In genomic region chr5:145340099-145340498, GRCh38 we compare ENCODE assay signal across 23 cellular contexts.
"Had no signal": no experiment of that assay in that cellular context is flagged by ENCODE, and none has a peak within 500 bp of the region (broad histone marks: within the 10 kb centered on the region; RNA-seq: fewer than 3 reads in every experiment).

No MANE protein-coding gene starts in this region.

- FAIRE-seq: endothelial cell of umbilical vein, islet of Langerhans had no signal

- DNase-seq: dermis blood vessel endothelial cell; effector memory CD4-positive, alpha-beta T cell; foreskin keratinocyte; heart left ventricle; left colon; mucosa of descending colon; naive B cell; psoas muscle; right cardiac atrium; sigmoid colon; stimulated activated CD4-positive, alpha-beta T cell treated with anti-CD3 and anti-CD28 coated beads, Interleukin-2, amount 100 ng/mL, for 24 hours; stimulated activated CD4-positive, alpha-beta T cell treated with anti-CD3 and anti-CD28 coated beads, Interleukin-4, amount 100 ng/mL, for 24 hours; stimulated activated naive CD8-positive, alpha-beta T cell treated with anti-CD3 and anti-CD28 coated beads, Interleukin-15, Interleukin-2, amounts not matched to agents 100 U/mL and 50 U/mL, for 24 hours; substantia nigra; testis; tibial artery had no signal

- H3K27me3 ChIP-seq: esophagus muscularis mucosa, foreskin keratinocyte, gastroesophageal sphincter, heart left ventricle, hepatocyte, sigmoid colon, testis, tibial artery had no signal

- H3K4me3 ChIP-seq: coronary artery, esophagus muscularis mucosa, gastroesophageal sphincter, heart left ventricle, hepatocyte, mucosa of descending colon, psoas muscle, sigmoid colon, testis, tibial artery had no signal

- H3K27ac ChIP-seq: coronary artery, esophagus muscularis mucosa, foreskin keratinocyte, gastroesophageal sphincter, heart left ventricle, hepatocyte, psoas muscle, sigmoid colon, testis, tibial artery had no signal

- H3K4me1 ChIP-seq: esophagus muscularis mucosa, gastroesophageal sphincter, heart left ventricle, psoas muscle, sigmoid colon, testis had no signal

- H2AFZ ChIP-seq: hepatocyte had no signal

- ATAC-seq: foreskin keratinocyte; gastroesophageal sphincter; heart left ventricle; left colon; mucosa of descending colon; psoas muscle; right cardiac atrium; stimulated activated memory B cell treated with anti-CD40 and anti-IgM and Interleukin-4, amounts not matched to agents 10 μg/mL and 1 μg/mL and 100 μg/mL, for 72 hours; stimulated activated naive CD8-positive, alpha-beta T cell treated with anti-CD3 and anti-CD28 coated beads, Interleukin-15, Interleukin-2, amounts not matched to agents 100 U/mL and 50 U/mL, for 24 hours had no signal

- H3K36me3 ChIP-seq: esophagus muscularis mucosa, gastroesophageal sphincter, heart left ventricle, sigmoid colon, tibial artery had no signal

- H3K4me2 ChIP-seq: hepatocyte had no signal

- H3K9me3 ChIP-seq: psoas muscle, sigmoid colon, testis had no signal

- H3K79me2 ChIP-seq: hepatocyte had no signal
